Comparison of ENCODE assay signal across 24 cellular contexts in genomic region chr7:21192662-21193061, GRCh38.
"Had no signal": no experiment of that assay in that cellular context is flagged by ENCODE, and none has a peak within 500 bp of the region (broad histone marks: within the 10 kb centered on the region; RNA-seq: fewer than 3 reads in every experiment).

No MANE protein-coding gene starts in this region.

- H3K27me3 ChIP-seq: brain microvascular endothelial cell, hepatocyte, sigmoid colon, stomach, suprapubic skin, transverse colon had no signal

- H3K27ac ChIP-seq: brain microvascular endothelial cell, hepatocyte, sigmoid colon, suprapubic skin had no signal

- H3K4me3 ChIP-seq: hepatocyte, sigmoid colon, smooth muscle cell, stomach, suprapubic skin, transverse colon had no signal

- ATAC-seq: esophagus mucosa; left cardiac atrium; stimulated activated memory B cell treated with anti-CD40 and anti-IgM and Interleukin-4, amounts not matched to agents 10 μg/mL and 1 μg/mL and 100 μg/mL, for 72 hours; WTC11 had no signal

- DNase-seq: activated gamma-delta T cell treated with Interleukin-2 at 50 U/mL for 16 hours; activated T-cell treated with anti-CD3 and anti-CD28 coated beads, Interleukin-2, amount 50 U/mL, for 1 hour; anterior cingulate cortex; brain microvascular endothelial cell; central memory CD4-positive, alpha-beta T cell; effector memory CD4-positive, alpha-beta T cell; foreskin melanocyte; immature natural killer cell; left cardiac atrium; mesenchymal stem cell; naive B cell; occipital lobe; posterior cingulate gyrus; retina; sigmoid colon; stimulated activated CD4-positive, alpha-beta T cell treated with anti-CD3 and anti-CD28 coated beads, Interleukin-15, amount 100 ng/mL, for 24 hours; stomach; transverse colon had no signal

- H3K4me1 ChIP-seq: sigmoid colon, suprapubic skin had no signal

- H3K9me3 ChIP-seq: sigmoid colon, stomach, suprapubic skin, transverse colon had no signal

- H3K36me3 ChIP-seq: brain microvascular endothelial cell, sigmoid colon, stomach, suprapubic skin, transverse colon had no signal
